In genomic region chr16:57244463-57244766, GRCh38 we compare ENCODE assay signal across 9 cellular contexts. TPM values are rescaled to one million over a fixed set of nuclear protein-coding genes. Genes with fewer than 3 reads are reported as not detected.
A peak's percentile ranks its signal among the peaks of the same experiment; 100 is the strongest.
DNase-seq lines count a peak whose midpoint lies in the region; ATAC-seq and TF ChIP-seq lines count a peak whose summit lies in the region.
"Had no signal": no experiment of that assay in that cellular context is flagged by ENCODE, and none has a peak within 500 bp of the region (broad histone marks: within the 10 kb centered on the region; RNA-seq: fewer than 3 reads in every experiment).

No MANE protein-coding gene starts in this region.

- H3K36me3 ChIP-seq in ACC112 (ENCODE audit: insufficient read depth, low read length) (peaks cover 21% of the 10 kb centered on the region), Panc1 (ENCODE audit: control insufficient read depth, insufficient read depth, low read length) (peaks cover 11% of the 10 kb centered on the region)

- intact Hi-C loops in Panc1 (cut with micrococcal nuclease; ENCODE audit: unreplicated experiment): no loop called here

- in situ Hi-C loops in Panc1 (cut with HindIII; ENCODE audit: low pct_unique_long_range_greater_than_20kb, low sequenced_read_pairs): no loop called here

- H3K4me3 ChIP-seq in ACC112 (ENCODE audit: low read depth, low read length) (peak overlapping the region; percentile 92), Panc1 (ENCODE audit: low read depth in 2 of 2, low read length in 2 of 2) (peak overlapping the region; percentile 62 to 68), fibroblast of pulmonary artery (replicated peaks; ENCODE audit: low read depth, low read length) (peak overlapping the region; percentile 60), skeletal muscle cell (ENCODE audit: low read depth, low read length) (peak overlapping the region; percentile 83)

- CTCF ChIA-PET in Panc1 (lab: Charles Lee): no interaction called here

- H3K9me3 ChIP-seq in Panc1 (ENCODE audit: control insufficient read depth, insufficient read depth, low read depth, low read length): no peaks in the 10 kb centered on the region

- peak overlapping the region; percentile 78 for H2AFZ ChIP-seq in ACC112 (ENCODE audit: low read length, unreplicated experiment)

- no peak for TF ChIP-seq CTCF in Panc1 (IDR thresholded peaks at IDR 0.05)
- no peak for TF ChIP-seq CTCF in fibroblast of pulmonary artery (IDR thresholded peaks at IDR 0.05; ENCODE audit: low read length, missing control alignments)

- POLR2A ChIA-PET in Panc1 (lab: Charles Lee): interaction anchor here (0.8 kb wide), 1 partner anchor 8 kb away, joined by 3 read pairs; no protein-coding TSS in a partner anchor

- BruUV-seq in Panc1 (replicated peaks; lab: Mats Ljungman, UMichigan): TSS peak; percentile 99

- H3K79me2 ChIP-seq in ACC112 (ENCODE audit: control insufficient read depth, insufficient read depth, low read length, unreplicated experiment): peaks cover 11% of the 10 kb centered on the region

- DNase-seq in Panc1 (ENCODE audit: low read depth, low spot score) (no peak), fibroblast of pulmonary artery (ENCODE audit: low read depth) (no peak), skeletal muscle cell (ENCODE audit: low read depth) (no peak), SIG-M5 treated with dmso at 0.1 percent for 504 hours (lab: John Stamatoyannopoulos, UW; ENCODE audit: unreplicated experiment) (no peak)

- H3K4me1 ChIP-seq in ACC112 (ENCODE audit: control insufficient read depth, insufficient read depth, low read length, unreplicated experiment) (peaks cover 4% of the 10 kb centered on the region), Panc1 (ENCODE audit: control insufficient read depth, insufficient read depth, low read length) (no peaks in the 10 kb centered on the region)

- no peaks in the 10 kb centered on the region for H3K27me3 ChIP-seq in ACC112 (ENCODE audit: insufficient read depth, low read length)
- H3K27me3 ChIP-seq in Panc1 (ENCODE audit: control insufficient read depth, insufficient read depth, low read length): no peaks in the 10 kb centered on the region

- ATAC-seq in GM21528 (IDR thresholded peaks at IDR 0.05; ENCODE audit: low FRiP score, unreplicated experiment) (peak; percentile 26), Panc1 (peak; percentile 67), HG02798 (IDR thresholded peaks at IDR 0.05; ENCODE audit: poor library complexity, unreplicated experiment) (no peak), HG02840 (IDR thresholded peaks at IDR 0.05; ENCODE audit: low FRiP score, unreplicated experiment) (no peak)

- peak overlapping the region; percentile 62 for H3K27ac ChIP-seq in ACC112 (ENCODE audit: low read depth, low read length)
- peak overlapping the region; percentile 94 for H3K27ac ChIP-seq in Panc1 (ENCODE audit: low read length)

RNA-seq across cellular contexts. Expression of gene ARL2BP, which starts 0.6 kb away (rescaled TPM):
- total RNA-seq in Panc1 (2021; ENCODE audit: unreplicated experiment): 47.7 TPM
- 45.3 TPM for polyA plus RNA-seq in Panc1 (2012; ENCODE audit: insufficient read length)

RNA-seq across cellular contexts. Expression of gene PLLP, which starts 40.1 kb away (rescaled TPM):
- total RNA-seq in Panc1 (2021; ENCODE audit: unreplicated experiment): 0.72 TPM
- polyA plus RNA-seq in Panc1 (2012; ENCODE audit: insufficient read length): 5.0 TPM
- total RNA-seq: myocyte had no signal

RNA-seq across cellular contexts. Expression of gene RSPRY1, which starts 58.3 kb away (rescaled TPM):
- 29.4 TPM for total RNA-seq in Panc1 (2021; ENCODE audit: unreplicated experiment)
- 16.2 TPM for polyA plus RNA-seq in Panc1 (2012; ENCODE audit: insufficient read length)

RNA-seq across cellular contexts. Expression of gene PSME3IP1, which starts 58.6 kb away (rescaled TPM):
- 67.6 TPM for total RNA-seq in Panc1 (2021; ENCODE audit: unreplicated experiment)
- 39.9 TPM for polyA plus RNA-seq in Panc1 (2012; ENCODE audit: insufficient read length)

Comparison
In these comparisons a context has a peak if more than half of its experiments do, and no peak if none do; other contexts are left out.
1. ATAC-seq: peak in GM21528 (single experiment) and Panc1 (single experiment); none in HG02798 (single experiment) and HG02840 (single experiment).
2. Peak in every context shown above with its lines, with median percentiles within 50 percentile points of each other: H3K4me3 ChIP-seq.